18 cellular contexts compared by ENCODE assay signal in genomic region chr7:111324228-111324627, GRCh38.
DNase-seq lines count a peak whose midpoint lies in the region; ATAC-seq, FAIRE-seq and TF ChIP-seq lines count a peak whose summit lies in the region.
"Had no signal": no experiment of that assay in that cellular context is flagged by ENCODE, and none has a peak within 500 bp of the region (broad histone marks: within the 10 kb centered on the region; RNA-seq: fewer than 3 reads in every experiment).

No MANE protein-coding gene starts in this region.

- H2AFZ ChIP-seq in K562 (ENCODE audit: low read depth, low read length) = no peak overlapping the region

- BruUV-seq in K562 (replicated peaks; lab: Mats Ljungman, UMichigan) = no TSS peak

- POLR2A ChIA-PET in K562 (lab: Yijun Ruan, JAX) = no interaction called here

- H3K4me1 ChIP-seq in K562 (replicated peaks in 1 of 2; ENCODE audit: control insufficient read depth in 2 of 2, insufficient read depth in 2 of 2, low read length in 2 of 2) (peaks cover 0 to 2% of the 10 kb centered on the region in 2 experiments; a peak in 3 of 5 replicates), lower lobe of right lung (no peaks in the 10 kb centered on the region)
- H3K4me1 ChIP-seq: SJSA1 had no signal

- DNase-seq in K562 (ENCODE audit: extremely low read depth in 1 of 4, low spot score in 3 of 4) = no peak
- no peak for DNase-seq in NCI-H524 treated with DMSO at 0.1 percent for 48 hours (lab: John Stamatoyannopoulos, UW)
- DNase-seq in GM12892 (ENCODE audit: insufficient read length) = no peak
- DNase-seq in lower lobe of right lung = no peak
- no peak for DNase-seq in ecto neural progenitor cell (ENCODE audit: low spot score)
- DNase-seq: activated CD4-positive, alpha-beta T cell treated with anti-CD3 and anti-CD28 coated beads for 48 hours; central memory CD4-positive, alpha-beta T cell; COR-L47; erythroblast; IMR-90; NCI-H345; upper lobe of left lung had no signal

- no peak for TF ChIP-seq CTCF in K562 (IDR thresholded peaks at IDR 0.05 in 2 of 3, conservative IDR thresholded peaks at IDR 0.05 in 1 of 3; ENCODE audit: insufficient read depth in 2 of 3, low read depth in 1 of 3, low read length in 3 of 3)
- no peak for TF ChIP-seq CTCF in lower lobe of right lung (IDR thresholded peaks at IDR 0.05)

- intact Hi-C loops in K562 (cut with micrococcal nuclease) = no loop called here
- intact Hi-C loops in lower lobe of right lung (cut with DNase I) = no loop called here

- H3K9me3 ChIP-seq in K562 (replicated peaks; ENCODE audit: control insufficient read depth, insufficient read depth, low read depth, low read length) (no peaks in the 10 kb centered on the region), lower lobe of right lung (no peaks in the 10 kb centered on the region)
- H3K9me3 ChIP-seq: SJSA1, upper lobe of left lung had no signal

- CTCF ChIA-PET in K562 (lab: Yijun Ruan, JAX; ENCODE audit: low intra/inter-chr PET ratio) = interaction anchor here (0.6 kb wide), 1 partner anchor 234 kb away, joined by 5 read pairs; the partner anchor contains the start of gene LRRN3

- in situ Hi-C loops in K562 (cut with MboI) = no loop called here

- H3K4me3 ChIP-seq in K562 (no peak overlapping the region), lower lobe of right lung (no peak overlapping the region)
- H3K4me3 ChIP-seq: SJSA1, upper lobe of left lung had no signal

- H3K36me3 ChIP-seq in K562 (ENCODE audit: control insufficient read depth, insufficient read depth, low read length) (no peaks in the 10 kb centered on the region), lower lobe of right lung (no peaks in the 10 kb centered on the region)
- H3K36me3 ChIP-seq: SJSA1, upper lobe of left lung had no signal

- H4K20me1 ChIP-seq in K562 (replicated peaks; ENCODE audit: control insufficient read depth, insufficient read depth, low read length) = no peaks in the 10 kb centered on the region

- no peak overlapping the region for H3K4me2 ChIP-seq in K562 (ENCODE audit: insufficient read depth, low read length)

- H3K27ac ChIP-seq in K562 (ENCODE audit: extremely low read depth, low read depth, low read length) (no peak overlapping the region), lower lobe of right lung (no peak overlapping the region)
- H3K27ac ChIP-seq: SJSA1, upper lobe of left lung had no signal

- TF ChIP-seq RAD21 in K562 (CRISPR knock-in tag; conservative IDR thresholded peaks at IDR 0.05 in 1 of 2, IDR thresholded peaks at IDR 0.05 in 1 of 2) = no peak

- no peak overlapping the region for H3K9ac ChIP-seq in K562 (ENCODE audit: insufficient read depth in 1 of 2, low read depth in 2 of 2, low read length in 2 of 2)

- ATAC-seq in GM18909 (IDR thresholded peaks at IDR 0.05; ENCODE audit: poor library complexity, unreplicated experiment) (peak; percentile 81), HG02588 (IDR thresholded peaks at IDR 0.05; ENCODE audit: unreplicated experiment) (peak; percentile 50), HG03460 (IDR thresholded peaks at IDR 0.05; ENCODE audit: unreplicated experiment) (peak; percentile 77), K562 (no peak), lower lobe of right lung (no peak)
- ATAC-seq: HCT116, sciatic nerve had no signal

- H3K9me1 ChIP-seq in K562 (ENCODE audit: control insufficient read depth, insufficient read depth, low read length) = no peaks in the 10 kb centered on the region

- no peak for TF ChIP-seq POLR2A in K562 (conservative IDR thresholded peaks at IDR 0.05)
- TF ChIP-seq POLR2A in GM12892 (IDR thresholded peaks at IDR 0.05; ENCODE audit: low read depth, low read length) = no peak

- FAIRE-seq in K562 (lab: Jason Lieb, UNC) (no peak), GM12892 (lab: Jason Lieb, UNC) (no peak)

- H3K79me2 ChIP-seq in K562 (ENCODE audit: control insufficient read depth, insufficient read depth, low read length) = peaks cover 74% of the 10 kb centered on the region

- H3K27me3 ChIP-seq in K562 (ENCODE audit: control insufficient read depth in 2 of 2, insufficient read depth in 2 of 2, low read length in 2 of 2) (no peaks in the 10 kb centered on the region), lower lobe of right lung (ENCODE audit: low read depth) (no peaks in the 10 kb centered on the region)
- H3K27me3 ChIP-seq: SJSA1, upper lobe of left lung had no signal

- TF ChIP-seq EP300 in K562 (IDR thresholded peaks at IDR 0.05; ENCODE audit: low read length) = no peak

TF ChIP-seq in K562, 482 proteins besides CTCF, POLR2A, EP300 and RAD21:
- peak; percentile 40 for TF ChIP-seq MEIS2 (IDR thresholded peaks at IDR 0.05; ENCODE audit: partially characterized antibody)
- no peak for TF ChIP-seq HOMEZ (CRISPR knock-in tag; IDR thresholded peaks at IDR 0.05)
- TF ChIP-seq ZNF217 (CRISPR knock-in tag; IDR thresholded peaks at IDR 0.05) = no peak
- no peak for TF ChIP-seq CBX8 (IDR thresholded peaks at IDR 0.05; ENCODE audit: borderline replicate concordance, extremely low read depth, low read depth, low read length, poor library complexity, severe bottlenecking)
- TF ChIP-seq PBX2 (CRISPR knock-in tag; IDR thresholded peaks at IDR 0.05; ENCODE audit: low read depth) = no peak
- TF ChIP-seq PBX2 (tag; conservative IDR thresholded peaks at IDR 0.05; ENCODE audit: low read depth) = peak; percentile 52

Comparison
In these comparisons a context has a peak if more than half of its experiments do, and no peak if none do; other contexts are left out.
1. ATAC-seq: peak in GM18909 (single experiment), HG02588 (single experiment) and HG03460 (single experiment); none in K562 (single experiment) and lower lobe of right lung (0 of 2).